37 cellular contexts compared by ENCODE assay signal in genomic region chr1:226276987-226277386, GRCh38. TPM values are rescaled to one million over a fixed set of nuclear protein-coding genes. Genes with fewer than 3 reads are reported as not detected.
A peak's percentile ranks its signal among the peaks of the same experiment; 100 is the strongest.
DNase-seq lines count a peak whose midpoint lies in the region; ATAC-seq, FAIRE-seq and TF ChIP-seq lines count a peak whose summit lies in the region.
"Had no signal": no experiment of that assay in that cellular context is flagged by ENCODE, and none has a peak within 500 bp of the region (broad histone marks: within the 10 kb centered on the region; RNA-seq: fewer than 3 reads in every experiment).

No MANE protein-coding gene starts in this region.

- intact Hi-C loops in PC-3 (cut with micrococcal nuclease): loop anchor here (5.0 kb wide), 1 partner anchor 75 kb away; no protein-coding TSS in a partner anchor

- H3K4me2 ChIP-seq in PC-3 (ENCODE audit: low read length): no peak overlapping the region
- H3K4me2 ChIP-seq: A549; BLaER1; BLaER1 treated with 17β-estradiol and CSF1 and Interleukin-3, amounts not matched to agents 10 nM and 100 nM had no signal

- 0 out of 2 replicates have a peak, but pooled peaks cover 3% of the 10 kb centered on the region for H4K20me1 ChIP-seq in PC-3 (ENCODE audit: low read length)
- H4K20me1 ChIP-seq: BLaER1; BLaER1 treated with 17β-estradiol and CSF1 and Interleukin-3, amounts not matched to agents 10 nM and 100 nM had no signal

- H3F3A ChIP-seq in PC-3 (ENCODE audit: low read length, unreplicated experiment): no peaks in the 10 kb centered on the region

- DNase-seq in PC-3: no peak
- DNase-seq in NCI-H526 (lab: John Stamatoyannopoulos, UW): no peak
- DNase-seq in GM12891 (ENCODE audit: insufficient read length, low spot score): no peak
- DNase-seq: 8988T; ACHN; AML-193; BE2C; C1 segment of cervical spinal cord; Caco-2; Calu3; CD4-positive, alpha-beta memory T cell; CD4-positive, alpha-beta T cell; CD4-positive, CD25-positive, alpha-beta regulatory T cell; CD8-positive, alpha-beta memory T cell; CD8-positive, alpha-beta T cell; COR-L47; DMS 273 treated with DMSO at 0.1 percent for 48 hours; DMS153; DMS53; DMS79; DMS79 treated with DMSO at 0.1 percent for 48 hours; DND-41; EL had no signal

- ATAC-seq in PC-3 (no peak), HG02981 (IDR thresholded peaks at IDR 0.05; ENCODE audit: unreplicated experiment) (no peak), GM21825 (IDR thresholded peaks at IDR 0.05; ENCODE audit: unreplicated experiment) (no peak)
- ATAC-seq: A549; CD8-positive, alpha-beta T cell had no signal

- H3K36me3 ChIP-seq in HEK293 (ENCODE audit: control insufficient read depth in 2 of 2, insufficient read depth in 1 of 2, low read length in 2 of 2) (peaks cover 3 to 25% of the 10 kb centered on the region in 2 experiments), PC-3 (ENCODE audit: low read depth, low read length) (peaks cover 22% of the 10 kb centered on the region)

- no peaks in the 10 kb centered on the region for H3K79me2 ChIP-seq in PC-3 (ENCODE audit: low read length)

- BruUV-seq in PC-3 (replicated peaks; lab: Mats Ljungman, UMichigan): no TSS peak

- TF ChIP-seq CTCF in HEK293 (tag by site-specific recombination; IDR thresholded peaks at IDR 0.05) (no peak), PC-3 (conservative IDR thresholded peaks at IDR 0.05; ENCODE audit: low read depth, low read length) (no peak)

- H3K27me3 ChIP-seq in PC-3 (ENCODE audit: low read length): no peaks in the 10 kb centered on the region
- H3K27me3 ChIP-seq: BE2C; BLaER1; BLaER1 treated with 17β-estradiol and CSF1 and Interleukin-3, amounts not matched to agents 10 nM and 100 nM had no signal

- CTCF ChIA-PET in HEK293 (lab: Yijun Ruan, JAX) (no interaction called here), PC-3 (lab: Charles Lee) (interaction anchor here (0.7 to 0.8 kb wide), 2 partner anchors 80 to 152 kb away, joined by 3 to 6 read pairs; no protein-coding TSS in a partner anchor)

- no peaks in the 10 kb centered on the region for H3K9me3 ChIP-seq in HEK293 (ENCODE audit: control insufficient read depth, insufficient read depth, low read depth, low read length)
- no peaks in the 10 kb centered on the region for H3K9me3 ChIP-seq in PC-3 (ENCODE audit: low read length)
- H3K9me3 ChIP-seq: A549; BE2C; BLaER1; BLaER1 treated with 17β-estradiol and CSF1 and Interleukin-3, amounts not matched to agents 10 nM and 100 nM; Caco-2 had no signal

- FAIRE-seq in G401.6 (lab: Jason Lieb, UNC) (peak; percentile 85), TTC549 (lab: Jason Lieb, UNC) (peak; percentile 86), GM12891 (lab: Jason Lieb, UNC) (no peak)
- FAIRE-seq: A204.1, A549 had no signal

- no peaks in the 10 kb centered on the region for H3K4me1 ChIP-seq in HEK293 (ENCODE audit: control insufficient read depth, insufficient read depth, low read length)
- H3K4me1 ChIP-seq in PC-3 (ENCODE audit: insufficient read depth, low read length): peaks cover 12% of the 10 kb centered on the region
- H3K4me1 ChIP-seq: A549, BE2C, BLaER1, Caco-2 had no signal

- POLR2A ChIA-PET in HEK293 (lab: Yijun Ruan, JAX): no interaction called here
- POLR2A ChIA-PET in PC-3 (lab: Charles Lee; ENCODE audit: unreplicated experiment): interaction anchor here (0.6 kb wide), 1 partner anchor 96 kb away, joined by 11 read pairs; no protein-coding TSS in a partner anchor

- no peaks in the 10 kb centered on the region for H3K9me2 ChIP-seq in PC-3 (replicated peaks; ENCODE audit: low read length)

- TF ChIP-seq POLR2A in GM12891 (IDR thresholded peaks at IDR 0.05; ENCODE audit: low read depth, low read length): no peak

- H3K27ac ChIP-seq in HEK293 (ENCODE audit: extremely low read depth, low read depth, low read length): no peak overlapping the region
- peak overlapping the region; percentile 6; the same call in 1 of the 2 replicates for H3K27ac ChIP-seq in PC-3 (ENCODE audit: low read length)
- H3K27ac ChIP-seq: 22Rv1; A549; BLaER1; BLaER1 treated with 17β-estradiol and CSF1 and Interleukin-3, amounts not matched to agents 10 nM and 100 nM; C4-2B had no signal

- H3K4me3 ChIP-seq in HEK293 (ENCODE audit: low read depth, low read length) (no peak overlapping the region), PC-3 (ENCODE audit: low read length) (no peak overlapping the region)
- H3K4me3 ChIP-seq: A549; BLaER1; BLaER1 treated with 17β-estradiol and CSF1 and Interleukin-3, amounts not matched to agents 10 nM and 100 nM had no signal

- H2AFZ ChIP-seq in PC-3 (ENCODE audit: low read length): no peak overlapping the region

- H3K9ac ChIP-seq in PC-3 (ENCODE audit: low read length): no peak overlapping the region
- H3K9ac ChIP-seq: BLaER1; BLaER1 treated with 17β-estradiol and CSF1 and Interleukin-3, amounts not matched to agents 10 nM and 100 nM had no signal

TF ChIP-seq in HEK293, 187 proteins besides CTCF, POLR2A, EP300 and RAD21:
- TF ChIP-seq, protein P1, sequence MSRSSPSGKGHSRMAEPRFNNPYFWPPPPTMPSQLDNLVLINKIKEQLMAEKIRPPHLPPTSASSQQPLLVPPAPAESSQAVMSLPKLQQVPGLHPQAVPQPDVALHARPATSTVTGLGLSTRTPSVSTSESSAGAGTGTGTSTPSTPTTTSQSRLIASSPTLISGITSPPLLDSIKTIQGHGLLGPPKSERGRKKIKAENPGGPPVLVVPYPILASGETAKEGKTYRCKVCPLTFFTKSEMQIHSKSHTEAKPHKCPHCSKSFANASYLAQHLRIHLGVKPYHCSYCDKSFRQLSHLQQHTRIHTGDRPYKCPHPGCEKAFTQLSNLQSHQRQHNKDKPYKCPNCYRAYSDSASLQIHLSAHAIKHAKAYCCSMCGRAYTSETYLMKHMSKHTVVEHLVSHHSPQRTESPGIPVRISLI (tag by site-specific recombination; IDR thresholded peaks at IDR 0.05): peak; percentile 93; the same call in 1 of the 2 replicates
- TF ChIP-seq MEIS1 (CRISPR knock-in tag; IDR thresholded peaks at IDR 0.05; ENCODE audit: borderline replicate concordance): no peak
- TF ChIP-seq, protein P2, sequence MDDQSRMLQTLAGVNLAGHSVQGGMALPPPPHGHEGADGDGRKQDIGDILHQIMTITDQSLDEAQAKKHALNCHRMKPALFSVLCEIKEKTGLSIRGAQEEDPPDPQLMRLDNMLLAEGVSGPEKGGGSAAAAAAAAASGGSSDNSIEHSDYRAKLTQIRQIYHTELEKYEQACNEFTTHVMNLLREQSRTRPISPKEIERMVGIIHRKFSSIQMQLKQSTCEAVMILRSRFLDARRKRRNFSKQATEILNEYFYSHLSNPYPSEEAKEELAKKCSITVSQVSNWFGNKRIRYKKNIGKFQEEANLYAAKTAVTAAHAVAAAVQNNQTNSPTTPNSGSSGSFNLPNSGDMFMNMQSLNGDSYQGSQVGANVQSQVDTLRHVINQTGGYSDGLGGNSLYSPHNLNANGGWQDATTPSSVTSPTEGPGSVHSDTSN (CRISPR knock-in tag; IDR thresholded peaks at IDR 0.05): no peak

TF ChIP-seq in GM12891, 5 proteins besides CTCF, POLR2A, EP300 and RAD21:
- TF ChIP-seq POLR2AphosphoS5 (IDR thresholded peaks at IDR 0.05; ENCODE audit: low read depth, low read length) (no peak), POU2F2 (IDR thresholded peaks at IDR 0.05; ENCODE audit: low read depth, low read length) (no peak)

RNA-seq across cellular contexts. Expression of gene LIN9, which starts 32.0 kb away (rescaled TPM):
- 21.9 and 25.3 TPM in 2 replicates for total RNA-seq in PC-3 (2014; rRNA removed)
- polyA plus RNA-seq in GM12891 (2012; ENCODE audit: low read depth, missing spikeins): 1.9 TPM

RNA-seq across cellular contexts. Expression of gene MIXL1, which starts 53.5 kb away (rescaled TPM):
- total RNA-seq in PC-3 (2014; rRNA removed): not detected in 2 replicates
- polyA plus RNA-seq in GM12891 (2012; ENCODE audit: low read depth, missing spikeins): 0.58 TPM
- total RNA-seq: A172; A673; Caco-2; Calu3; CD4-positive, alpha-beta memory T cell; CD4-positive, alpha-beta T cell; CD4-positive, CD25-positive, alpha-beta regulatory T cell; CD8-positive, alpha-beta memory T cell; CD8-positive, alpha-beta T cell had no signal
- polyA plus RNA-seq: CD14-positive monocyte; CD4-positive, alpha-beta memory T cell; CD4-positive, CD25-positive, alpha-beta regulatory T cell; CD8-positive, alpha-beta memory T cell had no signal
